25 cellular contexts compared by ENCODE assay signal in genomic region chr3:143184098-143184497, GRCh38.
DNase-seq lines count a peak whose midpoint lies in the region; ATAC-seq, FAIRE-seq and TF ChIP-seq lines count a peak whose summit lies in the region.
"Had no signal": no experiment of that assay in that cellular context is flagged by ENCODE, and none has a peak within 500 bp of the region (broad histone marks: within the 10 kb centered on the region; RNA-seq: fewer than 3 reads in every experiment).

No MANE protein-coding gene starts in this region.

- H3K9me3 Mint-ChIP-seq in natural killer cell (peaks cover 0 to 3% of the 10 kb centered on the region in 2 donors), Caco-2 (ENCODE audit: unreplicated experiment) (no peaks in the 10 kb centered on the region)
- no peaks in the 10 kb centered on the region for H3K9me3 Mint-ChIP-seq in natural killer cell treated with Interleukin-12 subunit alpha and Interleukin-12 subunit beta and Interleukin-15 and Interleukin-18, amount 100 ng/mL, for 72 hours
- H3K9me3 Mint-ChIP-seq in activated naive CD8-positive, alpha-beta T cell treated with anti-CD3 and anti-CD28 coated beads, Interleukin-2, amount 50 U/mL, for 24 hours: peaks cover 12% of the 10 kb centered on the region
- H3K9me3 Mint-ChIP-seq in stimulated activated naive B cell treated with anti-CD40 and anti-IgM and Interleukin-4, amounts not matched to agents 10 μg/mL and 1 μg/mL and 100 μg/mL, for 72 hours: peaks cover 5 to 7% of the 10 kb centered on the region in 2 donors
- H3K9me3 Mint-ChIP-seq: CD4-positive, alpha-beta T cell had no signal

- no peak for FAIRE-seq in H54 (lab: Jason Lieb, UNC)
- FAIRE-seq: A204.1, GM12878 had no signal

- H3K27me3 Mint-ChIP-seq in natural killer cell (ENCODE audit: low read depth in 2 of 2) (no peaks in the 10 kb centered on the region), Caco-2 (ENCODE audit: insufficient read depth, unreplicated experiment) (peaks cover 3% of the 10 kb centered on the region)
- no peaks in the 10 kb centered on the region for H3K27me3 Mint-ChIP-seq in natural killer cell treated with Interleukin-12 subunit alpha and Interleukin-12 subunit beta and Interleukin-15 and Interleukin-18, amount 100 ng/mL, for 72 hours
- no peaks in the 10 kb centered on the region for H3K27me3 Mint-ChIP-seq in activated naive CD8-positive, alpha-beta T cell treated with anti-CD3 and anti-CD28 coated beads, Interleukin-2, amount 50 U/mL, for 24 hours
- H3K27me3 Mint-ChIP-seq in stimulated activated naive B cell treated with anti-CD40 and anti-IgM and Interleukin-4, amounts not matched to agents 10 μg/mL and 1 μg/mL and 100 μg/mL, for 72 hours: no peaks in the 10 kb centered on the region
- H3K27me3 Mint-ChIP-seq: CD4-positive, alpha-beta T cell had no signal

- H3K36me3 ChIP-seq in Caco-2 (ENCODE audit: control insufficient read depth, insufficient read depth, low read length): no peaks in the 10 kb centered on the region
- H3K36me3 ChIP-seq: BLaER1, Peyer's patch had no signal

- DNase-seq in natural killer cell (no peak), H54 (ENCODE audit: insufficient read length, low spot score) (no peak), Caco-2 (no peak)
- no peak for DNase-seq in natural killer cell treated with Interleukin-12 subunit alpha and Interleukin-12 subunit beta and Interleukin-15 and Interleukin-18, amount 100 ng/mL, for 72 hours (ENCODE audit: low spot score)
- DNase-seq in activated naive CD8-positive, alpha-beta T cell treated with anti-CD3 and anti-CD28 coated beads, Interleukin-2, amount 50 U/mL, for 24 hours: no peak
- no peak for DNase-seq in stimulated activated naive B cell treated with anti-CD40 and anti-IgM and Interleukin-4, amounts not matched to agents 10 μg/mL and 1 μg/mL and 100 μg/mL, for 72 hours
- DNase-seq: CD4-positive, alpha-beta T cell; DMS53; EL; GDM1; GOT3; HCEC 1CT; NCI-H1092; NCI-H1436; NCI-H187; NCI-H2081 treated with DMSO at 0.1 percent for 48 hours; NCI-H2171; NCI-H226; NCI-H510A; NCI-H69; Peyer's patch had no signal

- POLR2A ChIA-PET in Caco-2 (lab: Charles Lee): no interaction called here

- H3K27ac Mint-ChIP-seq in natural killer cell: no peak overlapping the region
- H3K27ac Mint-ChIP-seq in natural killer cell treated with Interleukin-12 subunit alpha and Interleukin-12 subunit beta and Interleukin-15 and Interleukin-18, amount 100 ng/mL, for 72 hours: peak overlapping the region in 1 of 2 donors; percentile 16
- peak overlapping the region; percentile 56 for H3K27ac Mint-ChIP-seq in activated naive CD8-positive, alpha-beta T cell treated with anti-CD3 and anti-CD28 coated beads, Interleukin-2, amount 50 U/mL, for 24 hours
- peak overlapping the region; percentile 78 for H3K27ac Mint-ChIP-seq in stimulated activated naive B cell treated with anti-CD40 and anti-IgM and Interleukin-4, amounts not matched to agents 10 μg/mL and 1 μg/mL and 100 μg/mL, for 72 hours
- no peak overlapping the region for H3K27ac Mint-ChIP-seq in Caco-2 (ENCODE audit: unreplicated experiment)
- H3K27ac Mint-ChIP-seq: CD4-positive, alpha-beta T cell had no signal

- peak overlapping the region; percentile 29 for H3K4me3 Mint-ChIP-seq in natural killer cell
- H3K4me3 Mint-ChIP-seq in natural killer cell treated with Interleukin-12 subunit alpha and Interleukin-12 subunit beta and Interleukin-15 and Interleukin-18, amount 100 ng/mL, for 72 hours: no peak overlapping the region
- no peak overlapping the region for H3K4me3 Mint-ChIP-seq in activated naive CD8-positive, alpha-beta T cell treated with anti-CD3 and anti-CD28 coated beads, Interleukin-2, amount 50 U/mL, for 24 hours
- peak overlapping the region; percentile 22 to 31 for H3K4me3 Mint-ChIP-seq in stimulated activated naive B cell treated with anti-CD40 and anti-IgM and Interleukin-4, amounts not matched to agents 10 μg/mL and 1 μg/mL and 100 μg/mL, for 72 hours
- H3K4me3 Mint-ChIP-seq in Caco-2 (ENCODE audit: unreplicated experiment): no peak overlapping the region

- TF ChIP-seq POLR2A in H54 (IDR thresholded peaks at IDR 0.05; ENCODE audit: low read depth, low read length): no peak

- peaks cover 29 to 34% of the 10 kb centered on the region in 2 donors for H3K4me1 Mint-ChIP-seq in natural killer cell
- peaks cover 35 to 42% of the 10 kb centered on the region in 2 donors for H3K4me1 Mint-ChIP-seq in natural killer cell treated with Interleukin-12 subunit alpha and Interleukin-12 subunit beta and Interleukin-15 and Interleukin-18, amount 100 ng/mL, for 72 hours (ENCODE audit: low read depth in 2 of 2)
- H3K4me1 Mint-ChIP-seq in activated naive CD8-positive, alpha-beta T cell treated with anti-CD3 and anti-CD28 coated beads, Interleukin-2, amount 50 U/mL, for 24 hours: peaks cover 38% of the 10 kb centered on the region
- H3K4me1 Mint-ChIP-seq in stimulated activated naive B cell treated with anti-CD40 and anti-IgM and Interleukin-4, amounts not matched to agents 10 μg/mL and 1 μg/mL and 100 μg/mL, for 72 hours: peaks cover 24 to 26% of the 10 kb centered on the region in 2 donors
- H3K4me1 Mint-ChIP-seq in Caco-2 (ENCODE audit: low read depth, unreplicated experiment): no peaks in the 10 kb centered on the region

- intact Hi-C loops in natural killer cell (cut with micrococcal nuclease) (no loop called here), Caco-2 (cut with micrococcal nuclease; ENCODE audit: unreplicated experiment) (no loop called here)

- no TSS peak for BruUV-seq in Caco-2 (replicated peaks; lab: Mats Ljungman, UMichigan)

- no peak for ATAC-seq in natural killer cell
- no peak for ATAC-seq in natural killer cell treated with Interleukin-12 subunit alpha and Interleukin-12 subunit beta and Interleukin-15 and Interleukin-18, amount 100 ng/mL, for 72 hours
- ATAC-seq in activated naive CD8-positive, alpha-beta T cell treated with anti-CD3 and anti-CD28 coated beads, Interleukin-2, amount 50 U/mL, for 24 hours: peak; percentile 69
- peak; percentile 38 to 61 for ATAC-seq in stimulated activated naive B cell treated with anti-CD40 and anti-IgM and Interleukin-4, amounts not matched to agents 10 μg/mL and 1 μg/mL and 100 μg/mL, for 72 hours (replicated peaks)
- ATAC-seq in GM18858 (IDR thresholded peaks at IDR 0.05; ENCODE audit: unreplicated experiment): no peak
- ATAC-seq: GM12878 had no signal

- no peaks in the 10 kb centered on the region for H3K27me3 ChIP-seq in Caco-2 (replicated peaks; ENCODE audit: control insufficient read depth, insufficient read depth, low read length)
- H3K27me3 ChIP-seq: BLaER1, Peyer's patch had no signal

- no peaks in the 10 kb centered on the region for H3K9me3 ChIP-seq in Caco-2
- H3K9me3 ChIP-seq: Peyer's patch had no signal

- H3K4me1 ChIP-seq in Caco-2: no peaks in the 10 kb centered on the region
- H3K4me1 ChIP-seq: BLaER1, Peyer's patch had no signal

- H3K4me3 ChIP-seq in Caco-2 (ENCODE audit: low read depth, low read length): no peak overlapping the region
- H3K4me3 ChIP-seq: BLaER1, GM12878, Peyer's patch had no signal

- TF ChIP-seq CTCF in natural killer cell (IDR thresholded peaks at IDR 0.05) (no peak), Caco-2 (IDR thresholded peaks at IDR 0.05; ENCODE audit: insufficient read depth in 1 of 2, low read depth in 1 of 2, low read length in 1 of 2, severe bottlenecking in 1 of 2, unreplicated experiment in 1 of 2) (no peak)

- H3K36me3 Mint-ChIP-seq in natural killer cell (no peaks in the 10 kb centered on the region), Caco-2 (ENCODE audit: insufficient read depth, unreplicated experiment) (no peaks in the 10 kb centered on the region)
- H3K36me3 Mint-ChIP-seq in natural killer cell treated with Interleukin-12 subunit alpha and Interleukin-12 subunit beta and Interleukin-15 and Interleukin-18, amount 100 ng/mL, for 72 hours: peaks cover 5% of the 10 kb centered on the region
- peaks cover 6% of the 10 kb centered on the region for H3K36me3 Mint-ChIP-seq in activated naive CD8-positive, alpha-beta T cell treated with anti-CD3 and anti-CD28 coated beads, Interleukin-2, amount 50 U/mL, for 24 hours (ENCODE audit: low read depth)
- H3K36me3 Mint-ChIP-seq in stimulated activated naive B cell treated with anti-CD40 and anti-IgM and Interleukin-4, amounts not matched to agents 10 μg/mL and 1 μg/mL and 100 μg/mL, for 72 hours: peaks cover 3 to 6% of the 10 kb centered on the region in 2 donors

- CTCF ChIA-PET in Caco-2 (lab: Charles Lee): no interaction called here

Comparison
In these comparisons a context has a peak if more than half of its experiments do, and no peak if none do; other contexts are left out.
1. H3K4me3 Mint-ChIP-seq: peak in natural killer cell (single experiment) and stimulated activated naive B cell treated with anti-CD40 and anti-IgM and Interleukin-4, amounts not matched to agents 10 μg/mL and 1 μg/mL and 100 μg/mL, for 72 hours (2 of 2); none in natural killer cell treated with Interleukin-12 subunit alpha and Interleukin-12 subunit beta and Interleukin-15 and Interleukin-18, amount 100 ng/mL, for 72 hours (single experiment), activated naive CD8-positive, alpha-beta T cell treated with anti-CD3 and anti-CD28 coated beads, Interleukin-2, amount 50 U/mL, for 24 hours (single experiment) and Caco-2 (single experiment).
2. ATAC-seq: peak in activated naive CD8-positive, alpha-beta T cell treated with anti-CD3 and anti-CD28 coated beads, Interleukin-2, amount 50 U/mL, for 24 hours (single experiment) and stimulated activated naive B cell treated with anti-CD40 and anti-IgM and Interleukin-4, amounts not matched to agents 10 μg/mL and 1 μg/mL and 100 μg/mL, for 72 hours (2 of 2); none in natural killer cell (0 of 3), natural killer cell treated with Interleukin-12 subunit alpha and Interleukin-12 subunit beta and Interleukin-15 and Interleukin-18, amount 100 ng/mL, for 72 hours (0 of 2) and GM18858 (single experiment).
3. H3K27ac Mint-ChIP-seq: peak in activated naive CD8-positive, alpha-beta T cell treated with anti-CD3 and anti-CD28 coated beads, Interleukin-2, amount 50 U/mL, for 24 hours (single experiment) and stimulated activated naive B cell treated with anti-CD40 and anti-IgM and Interleukin-4, amounts not matched to agents 10 μg/mL and 1 μg/mL and 100 μg/mL, for 72 hours (single experiment); none in natural killer cell (0 of 2) and Caco-2 (single experiment).